In the genomic region with DNA sequence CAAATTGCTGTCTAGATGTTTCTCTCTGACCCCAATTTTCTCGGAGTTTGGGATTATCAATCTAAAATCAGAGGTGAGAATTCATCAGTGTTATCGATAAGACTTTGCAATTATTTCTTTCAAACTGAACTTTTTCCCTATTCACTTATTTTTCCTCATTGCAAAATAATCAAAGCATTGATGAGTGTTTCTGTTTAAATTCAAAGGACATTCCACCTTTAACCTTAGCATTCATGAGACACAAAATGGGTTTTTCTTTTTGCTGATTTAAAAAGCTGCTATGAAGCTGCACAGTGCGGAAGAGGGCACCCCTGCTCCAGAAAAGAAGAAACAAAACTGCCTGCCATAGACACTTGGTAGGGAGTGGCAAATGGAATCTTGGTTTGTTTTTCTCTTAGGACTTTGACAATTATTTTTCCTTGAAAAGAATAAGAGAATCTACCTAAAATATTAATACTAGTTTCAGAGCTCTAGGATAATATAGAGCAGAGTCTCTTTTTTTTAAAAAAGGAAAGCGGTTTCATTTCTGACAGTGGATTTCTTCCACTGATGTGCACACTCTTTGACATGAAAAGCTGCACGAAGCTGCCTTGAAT, we compare ENCODE assay signal across 12 cellular contexts.
DNase-seq lines count a peak whose midpoint lies in the region; ATAC-seq, FAIRE-seq and TF ChIP-seq lines count a peak whose summit lies in the region.
"Had no signal": no experiment of that assay in that cellular context is flagged by ENCODE, and none has a peak within 500 bp of the region (broad histone marks: within the 10 kb centered on the region; RNA-seq: fewer than 3 reads in every experiment).

No MANE protein-coding gene starts in this region.

- H3K9ac ChIP-seq in HUES64 (ENCODE audit: low read depth, low read length) = peak overlapping the region; percentile 45; the same call in 1 of the 2 replicates
- H3K9ac ChIP-seq in astrocyte (ENCODE audit: low read length) = peak overlapping the region; percentile 78

- no peak overlapping the region for H3K4me3 Mint-ChIP-seq in CD8-positive, alpha-beta memory T cell
- peak overlapping the region; percentile 73 for H3K4me3 Mint-ChIP-seq in astrocyte (ENCODE audit: unreplicated experiment)
- H3K4me3 Mint-ChIP-seq in naive thymus-derived CD4-positive, alpha-beta T cell = no peak overlapping the region
- no peak overlapping the region for H3K4me3 Mint-ChIP-seq in immature natural killer cell
- H3K4me3 Mint-ChIP-seq: nephron, T-cell had no signal

- H3K9me3 Mint-ChIP-seq in CD8-positive, alpha-beta memory T cell = no peaks in the 10 kb centered on the region
- H3K9me3 Mint-ChIP-seq in astrocyte (ENCODE audit: unreplicated experiment) = no peaks in the 10 kb centered on the region
- H3K9me3 Mint-ChIP-seq in naive thymus-derived CD4-positive, alpha-beta T cell = no peaks in the 10 kb centered on the region
- H3K9me3 Mint-ChIP-seq in immature natural killer cell = no peaks in the 10 kb centered on the region
- H3K9me3 Mint-ChIP-seq: nephron, T-cell had no signal

- H3K36me3 ChIP-seq in CD8-positive, alpha-beta memory T cell (ENCODE audit: insufficient read depth, low read length) = no peaks in the 10 kb centered on the region
- H3K36me3 ChIP-seq in HUES64 (ENCODE audit: insufficient read depth, low read length) = no peaks in the 10 kb centered on the region
- H3K36me3 ChIP-seq in astrocyte (ENCODE audit: insufficient read depth, low read length) = no peaks in the 10 kb centered on the region
- no peaks in the 10 kb centered on the region for H3K36me3 ChIP-seq in naive thymus-derived CD4-positive, alpha-beta T cell (ENCODE audit: control insufficient read depth in 2 of 3, insufficient read depth in 3 of 3, low read length in 3 of 3)

- H2AFZ ChIP-seq in astrocyte (ENCODE audit: low read depth, low read length) = no peak overlapping the region

- no peaks in the 10 kb centered on the region for H3K27me3 ChIP-seq in CD8-positive, alpha-beta memory T cell (ENCODE audit: insufficient read depth, low read length, poor library complexity, severe bottlenecking)
- H3K27me3 ChIP-seq in HUES64 (ENCODE audit: insufficient read depth, low read length) (no peaks in the 10 kb centered on the region), astrocyte (ENCODE audit: insufficient read depth, low read length) (no peaks in the 10 kb centered on the region)
- H3K27me3 ChIP-seq in naive thymus-derived CD4-positive, alpha-beta T cell (ENCODE audit: control insufficient read depth in 2 of 2, insufficient read depth in 2 of 2, low read length in 2 of 2) = no peaks in the 10 kb centered on the region

- peaks cover 0 to 2% of the 10 kb centered on the region in 2 donors for H3K27me3 Mint-ChIP-seq in CD8-positive, alpha-beta memory T cell
- H3K27me3 Mint-ChIP-seq in astrocyte (ENCODE audit: low read depth, unreplicated experiment) = no peaks in the 10 kb centered on the region
- no peaks in the 10 kb centered on the region for H3K27me3 Mint-ChIP-seq in naive thymus-derived CD4-positive, alpha-beta T cell
- H3K27me3 Mint-ChIP-seq in immature natural killer cell (ENCODE audit: low read depth in 3 of 3) = peaks cover 0 to 6% (median 6%) of the 10 kb centered on the region in 3 donors

- POLR2A ChIA-PET in CD8-positive, alpha-beta memory T cell (lab: Charles Lee) = no interaction called here
- POLR2A ChIA-PET in naive thymus-derived CD4-positive, alpha-beta T cell (lab: Charles Lee) = no interaction called here

- H3K4me1 ChIP-seq in CD8-positive, alpha-beta memory T cell (ENCODE audit: insufficient read depth, low read length) = no peaks in the 10 kb centered on the region
- peaks cover 38% of the 10 kb centered on the region for H3K4me1 ChIP-seq in HUES64 (ENCODE audit: insufficient read depth, low read length)
- H3K4me1 ChIP-seq in astrocyte (ENCODE audit: insufficient read depth, low read length) = peaks cover 40% of the 10 kb centered on the region
- H3K4me1 ChIP-seq in naive thymus-derived CD4-positive, alpha-beta T cell (ENCODE audit: control insufficient read depth in 2 of 2, insufficient read depth in 2 of 2, low read length in 2 of 2) = no peaks in the 10 kb centered on the region

- no peaks in the 10 kb centered on the region for H3K36me3 Mint-ChIP-seq in CD8-positive, alpha-beta memory T cell
- H3K36me3 Mint-ChIP-seq in astrocyte (ENCODE audit: low read depth, unreplicated experiment) (no peaks in the 10 kb centered on the region), immature natural killer cell (no peaks in the 10 kb centered on the region)
- no peaks in the 10 kb centered on the region for H3K36me3 Mint-ChIP-seq in naive thymus-derived CD4-positive, alpha-beta T cell
- H3K36me3 Mint-ChIP-seq: T-cell had no signal

- no peak for FAIRE-seq in astrocyte (lab: Jason Lieb, UNC)

- H3K27ac ChIP-seq in CD8-positive, alpha-beta memory T cell (ENCODE audit: low read depth, low read length) = peak overlapping the region; percentile 97
- no peak overlapping the region; the same call in 1 of the 2 replicates for H3K27ac ChIP-seq in HUES64 (ENCODE audit: low read depth, low read length)
- peak overlapping the region; percentile 94 for H3K27ac ChIP-seq in astrocyte (ENCODE audit: low read depth, low read length)
- peak overlapping the region; percentile 12 for H3K27ac ChIP-seq in naive thymus-derived CD4-positive, alpha-beta T cell (ENCODE audit: low read depth, low read length)

- intact Hi-C loops in naive thymus-derived CD4-positive, alpha-beta T cell (cut with micrococcal nuclease) = no loop called here

- TF ChIP-seq CTCF in astrocyte (IDR thresholded peaks at IDR 0.05; ENCODE audit: insufficient read depth, low read depth, low read length) = no peak

- no peaks in the 10 kb centered on the region for H3K79me2 ChIP-seq in astrocyte (ENCODE audit: insufficient read depth, low read length)

- 96% methylated on average over 4 of the region's 5 CpGs for WGBS in HUES64

- H3K9me3 ChIP-seq in CD8-positive, alpha-beta memory T cell (ENCODE audit: low read length) = no peaks in the 10 kb centered on the region
- H3K9me3 ChIP-seq in HUES64 (ENCODE audit: insufficient read depth, low read depth, low read length) (no peaks in the 10 kb centered on the region), astrocyte (ENCODE audit: insufficient read depth, low read depth, low read length) (no peaks in the 10 kb centered on the region)
- H3K9me3 ChIP-seq in naive thymus-derived CD4-positive, alpha-beta T cell (ENCODE audit: control insufficient read depth in 2 of 3, low read length in 3 of 3) = no peaks in the 10 kb centered on the region

- DNase-seq in CD8-positive, alpha-beta memory T cell = no peak
- DNase-seq in astrocyte (ENCODE audit: low read depth) (no peak), activated gamma-delta T cell (lab: John Stamatoyannopoulos, UW) (no peak), immature natural killer cell (no peak), NOMO-1 treated with dmso at 0.1 percent for 144 hours (lab: John Stamatoyannopoulos, UW; ENCODE audit: unreplicated experiment) (no peak)
- DNase-seq in naive thymus-derived CD4-positive, alpha-beta T cell = no peak
- DNase-seq: DMS153; effector CD8-positive, alpha-beta T cell had no signal

- no peaks in the 10 kb centered on the region for H4K20me1 ChIP-seq in astrocyte (ENCODE audit: insufficient read depth, low read length)

- peaks cover 0 to 5% (median 0%) of the 10 kb centered on the region in 3 donors for H3K4me1 Mint-ChIP-seq in CD8-positive, alpha-beta memory T cell
- peaks cover 35% of the 10 kb centered on the region for H3K4me1 Mint-ChIP-seq in astrocyte (ENCODE audit: low read depth, unreplicated experiment)
- peaks cover 2 to 43% (median 6%) of the 10 kb centered on the region in 7 donors for H3K4me1 Mint-ChIP-seq in naive thymus-derived CD4-positive, alpha-beta T cell
- no peaks in the 10 kb centered on the region for H3K4me1 Mint-ChIP-seq in immature natural killer cell

- CTCF ChIA-PET in CD8-positive, alpha-beta memory T cell (lab: Charles Lee) = interaction anchor here (2.9 kb wide), 1 partner anchor 12 kb away, joined by 20 read pairs; no protein-coding TSS in a partner anchor
- CTCF ChIA-PET in naive thymus-derived CD4-positive, alpha-beta T cell (lab: Charles Lee) = interaction anchor here (1.0 to 1.8 kb wide), 2 partner anchors 12 to 57 kb away, joined by 4 to 6 read pairs; no protein-coding TSS in a partner anchor

- no peak overlapping the region for H3K4me3 ChIP-seq in CD8-positive, alpha-beta memory T cell (ENCODE audit: low read length)
- H3K4me3 ChIP-seq in HUES64 (ENCODE audit: low read length) (no peak overlapping the region), astrocyte (ENCODE audit: insufficient read depth, low read depth, low read length) (peak overlapping the region; percentile 20)
- H3K4me3 ChIP-seq in naive thymus-derived CD4-positive, alpha-beta T cell (ENCODE audit: low read length) = no peak overlapping the region

- peak overlapping the region; percentile 74 for H3K4me2 ChIP-seq in astrocyte (ENCODE audit: low read length)

- no peak overlapping the region for H3K27ac Mint-ChIP-seq in CD8-positive, alpha-beta memory T cell
- H3K27ac Mint-ChIP-seq in astrocyte (ENCODE audit: unreplicated experiment) (peak overlapping the region; percentile 96), immature natural killer cell (no peak overlapping the region)
- H3K27ac Mint-ChIP-seq in naive thymus-derived CD4-positive, alpha-beta T cell = no peak overlapping the region
- H3K27ac Mint-ChIP-seq: T-cell had no signal

- no peak for ATAC-seq in naive thymus-derived CD4-positive, alpha-beta T cell
- ATAC-seq in GM21526 (IDR thresholded peaks at IDR 0.05; ENCODE audit: low FRiP score, unreplicated experiment) = no peak
- ATAC-seq: T-cell had no signal
